11 cellular contexts compared by ENCODE assay signal in genomic region chr5:149154629-149155028, GRCh38. TPM values are rescaled to one million over a fixed set of nuclear protein-coding genes. Genes with fewer than 3 reads are reported as not detected.
DNase-seq lines count a peak whose midpoint lies in the region; ATAC-seq and TF ChIP-seq lines count a peak whose summit lies in the region.
"Had no signal": no experiment of that assay in that cellular context is flagged by ENCODE, and none has a peak within 500 bp of the region (broad histone marks: within the 10 kb centered on the region; RNA-seq: fewer than 3 reads in every experiment).

No MANE protein-coding gene starts in this region.

- no peak for TF ChIP-seq CTCF in esophagus muscularis mucosa (IDR thresholded peaks at IDR 0.05)
- TF ChIP-seq CTCF in gastrocnemius medialis (IDR thresholded peaks at IDR 0.05 in 4 of 5, conservative IDR thresholded peaks at IDR 0.05 in 1 of 5) = no peak
- TF ChIP-seq CTCF in dorsolateral prefrontal cortex (IDR thresholded peaks at IDR 0.05 in 54 of 56, conservative IDR thresholded peaks at IDR 0.05 in 2 of 56; ENCODE audit: low read depth in 1 of 56, partially characterized antibody in 56 of 56) = no peak

- H3K27me3 ChIP-seq in esophagus muscularis mucosa = no peaks in the 10 kb centered on the region
- H3K27me3 ChIP-seq in gastrocnemius medialis = no peaks in the 10 kb centered on the region
- H3K27me3 ChIP-seq in dorsolateral prefrontal cortex = no peaks in the 10 kb centered on the region
- H3K27me3 ChIP-seq: sigmoid colon had no signal

- WGBS in esophagus muscularis mucosa = 92% methylated on average over 1 of the region's 1 CpG

- H3K9me3 ChIP-seq in esophagus muscularis mucosa (no peaks in the 10 kb centered on the region), gastrocnemius medialis (no peaks in the 10 kb centered on the region)
- H3K9me3 ChIP-seq: sigmoid colon had no signal

- intact Hi-C loops in esophagus muscularis mucosa (cut with DNase I) (no loop called here), gastrocnemius medialis (cut with DNase I; ENCODE audit: low total_unique reads) (loop anchor here (1.0 to 10.0 kb wide), 6 partner anchors 21 to 590 kb away; partner anchors contain the start of genes ADRB2 and CSNK1A1), dorsolateral prefrontal cortex (cut with DNase I) (no loop called here)

- H3K4me1 ChIP-seq in esophagus muscularis mucosa (peaks cover 58 to 81% (median 64%) of the 10 kb centered on the region in 4 donors), gastrocnemius medialis (peaks cover 67 to 87% of the 10 kb centered on the region in 2 donors)
- H3K4me1 ChIP-seq: sigmoid colon had no signal

- H3K4me3 ChIP-seq in esophagus muscularis mucosa (no peak overlapping the region), gastrocnemius medialis (no peak overlapping the region), dorsolateral prefrontal cortex (no peak overlapping the region)
- H3K4me3 ChIP-seq: sigmoid colon had no signal

- no peak for TF ChIP-seq EP300 in esophagus muscularis mucosa (IDR thresholded peaks at IDR 0.05)

- H3K36me3 ChIP-seq in esophagus muscularis mucosa (no peaks in the 10 kb centered on the region), gastrocnemius medialis (no peaks in the 10 kb centered on the region)
- H3K36me3 ChIP-seq: sigmoid colon had no signal

- ATAC-seq in gastrocnemius medialis = no peak
- no peak for ATAC-seq in GM21367 (IDR thresholded peaks at IDR 0.05; ENCODE audit: unreplicated experiment)
- ATAC-seq in GM21390 (IDR thresholded peaks at IDR 0.05; ENCODE audit: unreplicated experiment) = no peak
- ATAC-seq: PC-3 had no signal

- H3K27ac ChIP-seq in esophagus muscularis mucosa (replicated peaks in 1 of 4) (peak overlapping the region in 3 of 4 donors; percentile 50 to 70 (median 59)), gastrocnemius medialis (peak overlapping the region; percentile 87 to 97 (median 92)), dorsolateral prefrontal cortex (peak overlapping the region in 16 of 59 donors; percentile 9 to 70 (median 36))
- H3K27ac ChIP-seq: sigmoid colon had no signal

- DNase-seq in DMS79 treated with DMSO at 0.1 percent for 48 hours (lab: John Stamatoyannopoulos, UW) = peak; percentile 37
- DNase-seq in NCI-H187 treated with DMSO at 0.1 percent for 48 hours (lab: John Stamatoyannopoulos, UW) = peak; percentile 39
- no peak for DNase-seq in esophagus muscularis mucosa (ENCODE audit: extremely low spot score)
- DNase-seq in gastrocnemius medialis = no peak
- DNase-seq in dorsolateral prefrontal cortex = no peak
- DNase-seq: activated CD4-positive, alpha-beta T cell treated with anti-CD3 and anti-CD28 coated beads, Interleukin-2, amount 50 U/mL, for 48 hours; activated naive CD4-positive, alpha-beta T cell treated with Interleukin-2 at 50 U/mL for 16 hours; PC-3; sigmoid colon had no signal

- in situ Hi-C loops in gastrocnemius medialis (cut with MboI; ENCODE audit: low sequenced_read_pairs in 4 of 4) = loop anchor here in 1 of 4 donors (25.0 kb wide), 1 partner anchor 433 kb away; the partner anchor contains the start of gene ARHGEF37

- TF ChIP-seq POLR2A in esophagus muscularis mucosa (IDR thresholded peaks at IDR 0.05; ENCODE audit: low read depth) = no peak
- TF ChIP-seq POLR2A in gastrocnemius medialis (IDR thresholded peaks at IDR 0.05) = no peak

RNA-seq across cellular contexts. Expression of gene ABLIM3, which starts 13.3 kb away (rescaled TPM):
- total RNA-seq in esophagus muscularis mucosa (10 to 100 TPM; 40.9 to 64.5 (median 45.8) TPM), gastrocnemius medialis (100 to 1,000 TPM in 1 of 4 donors, 10 to 100 TPM in 3; 37.5 to 155 (median 67.7) TPM), dorsolateral prefrontal cortex (10 to 100 TPM; 26.3 to 60.7 (median 40.9) TPM)

Comparison
In these comparisons a context has a peak if more than half of its experiments do, and no peak if none do; other contexts are left out.
1. DNase-seq: peak in DMS79 treated with DMSO at 0.1 percent for 48 hours (single experiment) and NCI-H187 treated with DMSO at 0.1 percent for 48 hours (single experiment); none in esophagus muscularis mucosa (single experiment), gastrocnemius medialis (0 of 2) and dorsolateral prefrontal cortex (0 of 10).